Comparison of ENCODE assay signal across 8 cellular contexts in the genomic region with DNA sequence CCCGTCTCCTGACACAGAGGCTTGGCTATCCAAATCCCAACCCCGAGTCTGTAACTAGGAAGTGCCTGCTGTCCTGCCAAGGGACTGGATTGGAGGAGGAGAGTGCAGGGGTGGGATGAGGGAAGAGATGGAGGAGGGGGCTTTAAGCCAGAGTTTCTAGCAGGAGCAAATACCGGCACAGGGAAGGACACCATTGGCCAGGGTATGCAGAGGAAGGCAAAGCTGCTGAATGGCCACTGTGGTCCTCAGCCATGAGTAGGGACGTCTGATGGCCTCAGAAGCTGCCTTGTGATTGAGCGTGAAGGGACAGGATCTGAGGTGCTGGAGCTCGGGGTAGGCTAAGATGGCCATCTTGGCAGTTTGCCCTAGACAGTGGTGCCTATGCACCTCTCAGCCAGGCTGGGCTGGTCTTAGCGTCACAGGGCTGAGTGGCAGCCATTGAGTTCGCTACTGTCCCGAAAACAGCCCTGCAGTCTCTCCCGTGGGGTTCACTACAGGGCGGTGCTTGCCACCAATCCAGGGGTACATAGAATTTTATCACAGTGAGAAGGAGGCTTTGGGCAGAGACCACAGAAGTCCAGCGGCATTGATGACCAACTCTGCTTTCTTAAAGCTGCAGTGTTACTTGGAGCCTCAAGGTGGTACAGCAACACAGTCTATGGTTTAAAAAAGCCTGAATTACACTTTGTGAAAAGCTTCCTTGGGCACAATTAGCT.
DNase-seq lines count a peak whose midpoint lies in the region; ATAC-seq and TF ChIP-seq lines count a peak whose summit lies in the region.

No MANE protein-coding gene starts in this region.

- H3K4me1 ChIP-seq in ACC112 (ENCODE audit: control insufficient read depth, insufficient read depth, low read length, unreplicated experiment), result peaks cover 6% of the 10 kb centered on the region

- ATAC-seq in HG03064 (IDR thresholded peaks at IDR 0.05; ENCODE audit: low read depth, unreplicated experiment), result peak; percentile 72

- peak overlapping the region; percentile 80 for H2AFZ ChIP-seq in ACC112 (ENCODE audit: low read length, unreplicated experiment)

- POLR2A ChIA-PET in RWPE1 (lab: Yijun Ruan, JAX; ENCODE audit: low non-redundant PET), result no interaction called here

- H3K27ac ChIP-seq in ACC112 (ENCODE audit: low read depth, low read length), result no peak overlapping the region
- no peak overlapping the region for H3K27ac ChIP-seq in RWPE1

- no peaks in the 10 kb centered on the region for H3K36me3 ChIP-seq in ACC112 (ENCODE audit: insufficient read depth, low read length)

- no peak overlapping the region for H3K4me3 ChIP-seq in ACC112 (ENCODE audit: low read depth, low read length)
- no peak overlapping the region for H3K4me3 ChIP-seq in skeletal muscle cell (ENCODE audit: low read depth, low read length)

- TF ChIP-seq CTCF in GM12874 (IDR thresholded peaks at IDR 0.05; ENCODE audit: insufficient read depth, low read depth, low read length), result peak; percentile 75
- TF ChIP-seq CTCF in RWPE1 (conservative IDR thresholded peaks at IDR 0.05; ENCODE audit: low read depth), result peak; percentile 42

- H3K27me3 ChIP-seq in ACC112 (ENCODE audit: insufficient read depth, low read length), result no peaks in the 10 kb centered on the region

- peak; percentile 40 for DNase-seq in RWPE1 (ENCODE audit: low spot score)
- peak; percentile 42 for DNase-seq in fibroblast of gingiva (ENCODE audit: low read depth)
- peak; percentile 31 for DNase-seq in skeletal muscle cell (ENCODE audit: low read depth)
- no peak for DNase-seq in SHP77 (lab: John Stamatoyannopoulos, UW)
- DNase-seq in NCI-H510A treated with DMSO at 0.1 percent for 48 hours (lab: John Stamatoyannopoulos, UW), result no peak

- H3K79me2 ChIP-seq in ACC112 (ENCODE audit: control insufficient read depth, insufficient read depth, low read length, unreplicated experiment), result no peaks in the 10 kb centered on the region

- CTCF ChIA-PET in RWPE1 (lab: Yijun Ruan, JAX), result interaction anchor here (0.5 to 1.1 kb wide), 8 partner anchors 34 to 1359 kb away, joined by 3 to 4 read pairs (median 4); no protein-coding TSS in a partner anchor

Comparison
In these comparisons a context has a peak if more than half of its experiments do, and no peak if none do; other contexts are left out.
1. DNase-seq: peak in RWPE1 (single experiment), fibroblast of gingiva (single experiment) and skeletal muscle cell (single experiment); none in SHP77 (0 of 2) and NCI-H510A treated with DMSO at 0.1 percent for 48 hours (single experiment).